In the genomic region with DNA sequence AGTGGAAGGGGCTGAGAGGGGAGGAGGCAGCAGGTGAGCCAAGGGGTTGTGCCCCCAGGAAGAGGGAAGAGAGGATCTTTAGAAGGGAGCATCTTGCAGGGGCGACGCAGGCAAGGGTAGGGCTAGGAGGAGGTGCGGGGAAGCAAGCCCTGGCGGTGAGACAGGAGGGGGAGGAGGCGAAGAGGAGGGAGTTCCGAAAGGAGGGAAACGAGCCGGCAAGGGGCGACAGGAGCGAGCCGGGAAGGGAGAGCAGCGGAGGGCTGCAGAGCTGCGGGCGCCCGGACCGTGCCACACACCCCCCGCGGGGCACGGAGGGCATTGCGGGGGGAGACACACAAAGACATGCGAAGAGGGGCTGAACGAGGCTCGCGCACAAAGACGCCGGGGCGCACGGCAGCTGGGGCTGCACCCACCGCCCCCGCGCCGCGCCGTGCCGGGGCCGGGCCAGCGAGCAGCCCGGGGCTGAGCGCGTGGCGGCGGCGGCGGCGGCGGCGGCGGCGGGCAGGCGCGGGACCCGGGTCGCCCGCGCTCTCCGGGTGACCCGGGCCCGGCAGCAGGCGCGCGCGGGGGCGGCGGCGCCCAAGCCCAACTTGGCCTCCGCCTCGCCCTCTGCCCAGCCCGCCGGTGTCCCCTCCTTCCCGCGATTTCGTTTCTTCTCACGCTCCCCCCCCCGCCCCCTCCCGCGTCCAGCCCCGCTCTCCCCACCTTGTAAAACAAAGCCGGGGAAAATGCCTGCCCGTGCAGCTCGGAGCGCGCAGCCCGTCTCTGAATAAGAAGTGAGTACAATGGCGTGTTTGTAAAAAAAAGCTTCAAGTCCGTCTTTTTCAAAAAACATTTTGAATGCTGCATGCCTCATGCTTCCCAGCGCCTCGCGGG, we compare ENCODE assay signal across 8 cellular contexts. TPM values are rescaled to one million over a fixed set of nuclear protein-coding genes. Genes with fewer than 3 reads are reported as not detected.
A peak's percentile ranks its signal among the peaks of the same experiment; 100 is the strongest.
DNase-seq lines count a peak whose midpoint lies in the region; ATAC-seq, FAIRE-seq and TF ChIP-seq lines count a peak whose summit lies in the region.

KCNK2 (plus strand) TSS at position 206 of the 876 bp plus-strand sequence; CDS start at position 855, 649 bp downstream.

- H3K4me1 Mint-ChIP-seq in endothelial cell (ENCODE audit: unreplicated experiment): peaks cover 12% of the 10 kb centered on the region

- H2AFZ ChIP-seq in osteoblast (ENCODE audit: low read length): peak within 1 kb of the TSS; percentile 81

- no peaks in the 10 kb centered on the region for H3K9me3 ChIP-seq in osteoblast (ENCODE audit: low read depth, low read length)

- H4K20me1 ChIP-seq in osteoblast (ENCODE audit: insufficient read depth, low read length): no peaks in the 10 kb centered on the region

- H3K79me2 ChIP-seq in osteoblast (ENCODE audit: insufficient read depth, low read length): peaks cover 43% of the 10 kb centered on the region

- no peak for ATAC-seq in HG03460 (IDR thresholded peaks at IDR 0.05; ENCODE audit: unreplicated experiment)

- H3K27me3 Mint-ChIP-seq in endothelial cell (ENCODE audit: unreplicated experiment): peaks cover 17% of the 10 kb centered on the region

- H3K27ac ChIP-seq in osteoblast (ENCODE audit: low read depth, low read length): peak within 1 kb of the TSS; percentile 44

- H3K9me3 Mint-ChIP-seq in endothelial cell (ENCODE audit: unreplicated experiment): no peaks in the 10 kb centered on the region

- no peaks in the 10 kb centered on the region for H3K36me3 Mint-ChIP-seq in endothelial cell (ENCODE audit: low read depth, unreplicated experiment)

- peak within 1 kb of the TSS; percentile 83 for H3K4me3 Mint-ChIP-seq in endothelial cell (ENCODE audit: unreplicated experiment)

- H3K36me3 ChIP-seq in osteoblast (ENCODE audit: insufficient read depth, low read length): peaks cover 4% of the 10 kb centered on the region

- peak; percentile 42 for DNase-seq in Daoy (ENCODE audit: low read depth)
- DNase-seq in NCI-H146 (lab: John Stamatoyannopoulos, UW): peak; percentile 58
- peak; percentile 19 for DNase-seq in endothelial cell (ENCODE audit: low spot score)
- DNase-seq in osteoblast (ENCODE audit: insufficient read length, low spot score, missing footprints): peak; percentile 91
- DNase-seq in GDM1 (lab: John Stamatoyannopoulos, UW): no peak
- DNase-seq in AML-193 (lab: John Stamatoyannopoulos, UW): no peak
- DNase-seq in RCC 7860 (ENCODE audit: low spot score): no peak

- H3K4me1 ChIP-seq in osteoblast (ENCODE audit: insufficient read depth, low read length): peaks cover 9% of the 10 kb centered on the region

- H3K4me3 ChIP-seq in osteoblast (ENCODE audit: insufficient read depth, low read length): peak within 1 kb of the TSS; percentile 84

- H3K4me2 ChIP-seq in osteoblast (ENCODE audit: insufficient read depth, low read length): peak within 1 kb of the TSS; percentile 90

- TF ChIP-seq CTCF in endothelial cell (IDR thresholded peaks at IDR 0.05; ENCODE audit: unreplicated experiment): no peak
- TF ChIP-seq CTCF in osteoblast (IDR thresholded peaks at IDR 0.05; ENCODE audit: extremely low read depth, low read depth, low read length): no peak

- H3K27ac Mint-ChIP-seq in endothelial cell (ENCODE audit: unreplicated experiment): no peak within 1 kb of the TSS

- H3K27me3 ChIP-seq in osteoblast (ENCODE audit: insufficient read depth, low read length): no peaks in the 10 kb centered on the region

- no peak for FAIRE-seq in RCC 7860 (lab: Jason Lieb, UNC)

RNA-seq across cellular contexts. Expression of gene KCNK2, which starts in this region (rescaled TPM):
- 0.80 and 1.3 TPM in 2 replicates for total RNA-seq in Daoy (2014; rRNA removed; shearing (Covaris generic))
- total RNA-seq in endothelial cell (ENCODE audit: unreplicated experiment) (not detected), osteoblast (86.9 and 161 TPM in 2 replicates)

Comparison
In these comparisons a context has a peak if more than half of its experiments do, and no peak if none do; other contexts are left out.
1. RNA of gene KCNK2 (total RNA-seq): 86.9 to 161 TPM in osteoblast; 0.80 to 1.3 TPM in Daoy and not detected in endothelial cell (single experiment); every median in the first group is over 10 times any median in the second.
2. Peak in DNase-seq in endothelial cell; RNA of the gene not detected or under 1 TPM.
3. DNase-seq: peak in Daoy (single experiment), NCI-H146 (single experiment) and osteoblast (single experiment); none in GDM1 (single experiment), AML-193 (0 of 2) and RCC 7860 (single experiment).